In genomic region chr16:12124742-12125141, GRCh38 we compare ENCODE assay signal across 24 cellular contexts.
DNase-seq lines count a peak whose midpoint lies in the region; ATAC-seq, FAIRE-seq and TF ChIP-seq lines count a peak whose summit lies in the region.
"Had no signal": no experiment of that assay in that cellular context is flagged by ENCODE, and none has a peak within 500 bp of the region (broad histone marks: within the 10 kb centered on the region; RNA-seq: fewer than 3 reads in every experiment).

No MANE protein-coding gene starts in this region.

- peak overlapping the region in 8 of 11 experiments; percentile 6 to 57 (median 38); a peak in 15 of 22 replicates for H3K27ac ChIP-seq in BLaER1 treated with 17β-estradiol and CSF1 and Interleukin-3, amounts not matched to agents 10 nM and 100 nM
- no peak overlapping the region for H3K27ac ChIP-seq in HEK293 (ENCODE audit: extremely low read depth, low read depth, low read length)
- H3K27ac ChIP-seq in OCI-LY3 (ENCODE audit: low read length), result no peak overlapping the region
- no peak overlapping the region for H3K27ac ChIP-seq in kidney (ENCODE audit: low read depth in 2 of 2, low read length in 2 of 2)
- H3K27ac ChIP-seq: adrenal gland, cardiac muscle cell, esophagus muscularis mucosa, lower lobe of right lung, Peyer's patch, skin epidermis, thyroid gland had no signal

- POLR2A ChIA-PET in HEK293 (lab: Yijun Ruan, JAX), result no interaction called here

- H3K36me3 Mint-ChIP-seq in activated T-cell treated with anti-CD3 and anti-CD28 coated beads, Interleukin-2, amount 50 U/mL, for 24 hours (ENCODE audit: low read depth), result peaks cover 19% of the 10 kb centered on the region

- ATAC-seq in HG03565 (IDR thresholded peaks at IDR 0.05; ENCODE audit: unreplicated experiment) (no peak), GM19395 (IDR thresholded peaks at IDR 0.05; ENCODE audit: unreplicated experiment) (no peak), GM18868 (IDR thresholded peaks at IDR 0.05; ENCODE audit: unreplicated experiment) (no peak)
- ATAC-seq: K562, lower lobe of right lung had no signal

- no peaks in the 10 kb centered on the region for H3K79me2 ChIP-seq in OCI-LY3 (ENCODE audit: low read length)

- H3K9me3 Mint-ChIP-seq in activated T-cell treated with anti-CD3 and anti-CD28 coated beads, Interleukin-2, amount 50 U/mL, for 24 hours, result no peaks in the 10 kb centered on the region

- intact Hi-C loops in kidney (cut with DNase I), result no loop called here

- peak overlapping the region in 10 of 11 experiments; percentile 17 to 67 (median 45); a peak in 15 of 22 replicates for H3K9ac ChIP-seq in BLaER1 treated with 17β-estradiol and CSF1 and Interleukin-3, amounts not matched to agents 10 nM and 100 nM
- H3K9ac ChIP-seq in OCI-LY3 (ENCODE audit: low read length), result no peak overlapping the region
- H3K9ac ChIP-seq in kidney (ENCODE audit: low read length in 2 of 2), result no peak overlapping the region

- no peak for FAIRE-seq in kidney (lab: Jason Lieb, UNC)
- FAIRE-seq: GM18507, H54, K562, TTC549 had no signal

- H3K4me2 ChIP-seq in BLaER1 treated with 17β-estradiol and CSF1 and Interleukin-3, amounts not matched to agents 10 nM and 100 nM, result peak overlapping the region; percentile 70 to 91 (median 84)
- peak overlapping the region; percentile 28; the same call in 1 of the 2 replicates for H3K4me2 ChIP-seq in OCI-LY3 (ENCODE audit: low read length)

- peaks cover 15% of the 10 kb centered on the region for H3K4me1 Mint-ChIP-seq in activated T-cell treated with anti-CD3 and anti-CD28 coated beads, Interleukin-2, amount 50 U/mL, for 24 hours (ENCODE audit: low read depth)

- CTCF ChIA-PET in HEK293 (lab: Yijun Ruan, JAX), result interaction anchor here (0.6 to 1.1 kb wide), 2 partner anchors 16 to 30 kb away, joined by 3 to 5 read pairs; no protein-coding TSS in a partner anchor

- DNase-seq in kidney, result peak; percentile 22
- DNase-seq in activated T-cell treated with anti-CD3 and anti-CD28 coated beads, Interleukin-2, amount 50 U/mL, for 24 hours, result no peak
- DNase-seq: activated CD8-positive, alpha-beta memory T cell treated with anti-CD3 and anti-CD28 coated beads for 24 hours; adrenal gland; DMS79; lower lobe of right lung; NCI-H1436; NCI-H446; Peyer's patch; thyroid gland had no signal

- peaks cover 0 to 77% (median 0%) of the 10 kb centered on the region in 11 experiments; a peak in 7 of 22 replicates for H4K20me1 ChIP-seq in BLaER1 treated with 17β-estradiol and CSF1 and Interleukin-3, amounts not matched to agents 10 nM and 100 nM
- peaks cover 6% of the 10 kb centered on the region; the same call in 1 of the 2 replicates for H4K20me1 ChIP-seq in OCI-LY3 (ENCODE audit: insufficient read depth, low read length)

- H3K27me3 ChIP-seq in BLaER1 treated with 17β-estradiol and CSF1 and Interleukin-3, amounts not matched to agents 10 nM and 100 nM, result no peaks in the 10 kb centered on the region
- H3K27me3 ChIP-seq in OCI-LY3 (ENCODE audit: low read depth, low read length), result no peaks in the 10 kb centered on the region
- H3K27me3 ChIP-seq: adrenal gland, cardiac muscle cell, esophagus muscularis mucosa, Peyer's patch, thyroid gland had no signal

- H3K4me3 Mint-ChIP-seq in activated T-cell treated with anti-CD3 and anti-CD28 coated beads, Interleukin-2, amount 50 U/mL, for 24 hours, result no peak overlapping the region

- no peaks in the 10 kb centered on the region for H3K27me3 Mint-ChIP-seq in activated T-cell treated with anti-CD3 and anti-CD28 coated beads, Interleukin-2, amount 50 U/mL, for 24 hours
- H3K27me3 Mint-ChIP-seq: progenitor cell of endocrine pancreas had no signal

- H3K9me3 ChIP-seq in BLaER1 treated with 17β-estradiol and CSF1 and Interleukin-3, amounts not matched to agents 10 nM and 100 nM (replicated peaks in 1 of 11), result no peaks in the 10 kb centered on the region
- no peaks in the 10 kb centered on the region for H3K9me3 ChIP-seq in HEK293 (ENCODE audit: control insufficient read depth, insufficient read depth, low read depth, low read length)
- H3K9me3 ChIP-seq in OCI-LY3 (ENCODE audit: insufficient read depth, low read length), result no peaks in the 10 kb centered on the region
- H3K9me3 ChIP-seq in kidney (ENCODE audit: control insufficient read depth in 1 of 2, low read length in 2 of 2), result no peaks in the 10 kb centered on the region
- H3K9me3 ChIP-seq: adrenal gland, esophagus muscularis mucosa, lower lobe of right lung, Peyer's patch, thyroid gland had no signal

- peaks cover 32 to 79% (median 66%) of the 10 kb centered on the region in 10 experiments for H3K4me1 ChIP-seq in BLaER1 treated with 17β-estradiol and CSF1 and Interleukin-3, amounts not matched to agents 10 nM and 100 nM
- H3K4me1 ChIP-seq in HEK293 (ENCODE audit: control insufficient read depth, insufficient read depth, low read length) (peaks cover 9% of the 10 kb centered on the region), OCI-LY3 (ENCODE audit: low read length) (no peaks in the 10 kb centered on the region), kidney (ENCODE audit: control insufficient read depth in 1 of 2, insufficient read depth in 1 of 2, low read depth in 1 of 2, low read length in 2 of 2) (peaks cover 15 to 18% of the 10 kb centered on the region in 2 donors)
- H3K4me1 ChIP-seq: Peyer's patch had no signal

- H3K27ac Mint-ChIP-seq in activated T-cell treated with anti-CD3 and anti-CD28 coated beads, Interleukin-2, amount 50 U/mL, for 24 hours, result no peak overlapping the region
- H3K27ac Mint-ChIP-seq: progenitor cell of endocrine pancreas had no signal

- no peak overlapping the region for H2AFZ ChIP-seq in OCI-LY3 (ENCODE audit: low read depth, low read length)

- H3K4me3 ChIP-seq in BLaER1 treated with 17β-estradiol and CSF1 and Interleukin-3, amounts not matched to agents 10 nM and 100 nM, result peak overlapping the region in 2 of 10 experiments; percentile 9 to 18; a peak in 2 of 20 replicates
- no peak overlapping the region for H3K4me3 ChIP-seq in HEK293 (ENCODE audit: low read depth, low read length)
- H3K4me3 ChIP-seq in OCI-LY3 (ENCODE audit: low read length), result no peak overlapping the region
- H3K4me3 ChIP-seq in kidney (ENCODE audit: low read length in 2 of 2), result no peak overlapping the region
- H3K4me3 ChIP-seq: adrenal gland, cardiac muscle cell, esophagus muscularis mucosa, K562, lower lobe of right lung, Peyer's patch, skin epidermis, thyroid gland had no signal

- H3K36me3 ChIP-seq in BLaER1 treated with 17β-estradiol and CSF1 and Interleukin-3, amounts not matched to agents 10 nM and 100 nM, result peaks cover 3 to 31% (median 15%) of the 10 kb centered on the region in 11 experiments; a peak in 17 of 22 replicates
- H3K36me3 ChIP-seq in HEK293 (ENCODE audit: control insufficient read depth in 2 of 2, insufficient read depth in 1 of 2, low read length in 2 of 2) (no peaks in the 10 kb centered on the region), OCI-LY3 (replicated peaks; ENCODE audit: low read depth, low read length) (no peaks in the 10 kb centered on the region), kidney (ENCODE audit: control insufficient read depth in 1 of 2, insufficient read depth in 2 of 2, low read length in 2 of 2) (peaks cover 6 to 15% of the 10 kb centered on the region in 2 donors)
- H3K36me3 ChIP-seq: adrenal gland, cardiac muscle cell, Peyer's patch, thyroid gland had no signal

- TF ChIP-seq CTCF in HEK293 (tag by site-specific recombination; IDR thresholded peaks at IDR 0.05) (no peak), OCI-LY3 (IDR thresholded peaks at IDR 0.05; ENCODE audit: low read depth, low read length) (no peak), kidney (IDR thresholded peaks at IDR 0.05; ENCODE audit: borderline replicate concordance, extremely low read depth, insufficient read depth) (no peak)

TF ChIP-seq in HEK293, 187 proteins besides CTCF, POLR2A, EP300 and RAD21:
- TF ChIP-seq SP7 (tag by site-specific recombination; IDR thresholded peaks at IDR 0.05) (peak; percentile 36; the same call in 1 of the 2 replicates), ZXDB (tag by site-specific recombination; IDR thresholded peaks at IDR 0.05) (peak; percentile 77), SALL2 (tag by site-specific recombination; IDR thresholded peaks at IDR 0.05; ENCODE audit: borderline replicate concordance) (no peak), ZSCAN5A (tag by site-specific recombination; IDR thresholded peaks at IDR 0.05) (no peak), ZSCAN18 (tag by site-specific recombination; IDR thresholded peaks at IDR 0.05) (no peak)

Comparison
In these comparisons a context has a peak if more than half of its experiments do, and no peak if none do; other contexts are left out.
1. H3K27ac ChIP-seq: peak in BLaER1 treated with 17β-estradiol and CSF1 and Interleukin-3, amounts not matched to agents 10 nM and 100 nM (8 of 11); none in HEK293 (single experiment), OCI-LY3 (single experiment) and kidney (0 of 2).
2. H3K9ac ChIP-seq: peak in BLaER1 treated with 17β-estradiol and CSF1 and Interleukin-3, amounts not matched to agents 10 nM and 100 nM (10 of 11); none in OCI-LY3 (single experiment) and kidney (0 of 2).